Comparison of ENCODE assay signal across 30 cellular contexts in genomic region chr2:225353579-225354085, GRCh38. TPM values are rescaled to one million over a fixed set of nuclear protein-coding genes. Genes with fewer than 3 reads are reported as not detected.
"Had no signal": no experiment of that assay in that cellular context is flagged by ENCODE, and none has a peak within 500 bp of the region (broad histone marks: within the 10 kb centered on the region; RNA-seq: fewer than 3 reads in every experiment).

No MANE protein-coding gene starts in this region.

- H2AFZ ChIP-seq: neural progenitor cell, parathyroid adenoma had no signal

- H3K9me3 Mint-ChIP-seq: activated naive CD4-positive, alpha-beta T cell treated with anti-CD3 and anti-CD28 coated beads, Interleukin-2, amount 50 U/mL, for 24 hours; activated naive CD8-positive, alpha-beta T cell treated with anti-CD3 and anti-CD28 coated beads, Interleukin-2, amount 50 U/mL, for 24 hours; central memory CD8-positive, alpha-beta T cell had no signal

- H3K4me1 Mint-ChIP-seq: activated naive CD4-positive, alpha-beta T cell treated with anti-CD3 and anti-CD28 coated beads, Interleukin-2, amount 50 U/mL, for 24 hours; activated naive CD8-positive, alpha-beta T cell treated with anti-CD3 and anti-CD28 coated beads, Interleukin-2, amount 50 U/mL, for 24 hours; central memory CD8-positive, alpha-beta T cell had no signal

- H3K27me3 Mint-ChIP-seq: dendritic cell treated with granulocyte-macrophage colony-stimulating factor and Interleukin-4, amounts not matched to agents 40 ng/mL and 50 ng/mL, for 4 days had no signal

- H3K4me3 ChIP-seq: gastroesophageal sphincter, neural progenitor cell, tibial nerve had no signal

- H3K36me3 ChIP-seq: gastroesophageal sphincter, neural progenitor cell, tibial nerve had no signal

- H3K79me2 ChIP-seq: parathyroid adenoma had no signal

- ATAC-seq: activated naive CD8-positive, alpha-beta T cell treated with anti-CD3 and anti-CD28 coated beads, Interleukin-2, amount 50 U/mL, for 24 hours; gastroesophageal sphincter; left cardiac atrium; naive thymus-derived CD4-positive, alpha-beta T cell; right cardiac atrium had no signal

- H3K36me3 Mint-ChIP-seq: activated naive CD4-positive, alpha-beta T cell treated with anti-CD3 and anti-CD28 coated beads, Interleukin-2, amount 50 U/mL, for 24 hours; naive thymus-derived CD4-positive, alpha-beta T cell had no signal

- H3K9me3 ChIP-seq: tibial nerve had no signal

- H3K27ac Mint-ChIP-seq: activated naive CD4-positive, alpha-beta T cell treated with anti-CD3 and anti-CD28 coated beads, Interleukin-2, amount 50 U/mL, for 24 hours; activated naive CD8-positive, alpha-beta T cell treated with anti-CD3 and anti-CD28 coated beads, Interleukin-2, amount 50 U/mL, for 24 hours; dendritic cell treated with granulocyte-macrophage colony-stimulating factor and Interleukin-4, amounts not matched to agents 40 ng/mL and 50 ng/mL, for 4 days; naive thymus-derived CD4-positive, alpha-beta T cell had no signal

- H3K27me3 ChIP-seq: gastroesophageal sphincter, neural progenitor cell, tibial nerve had no signal

- H3K27ac ChIP-seq: gastroesophageal sphincter, neural progenitor cell, parathyroid adenoma, tibial nerve, VCaP had no signal

- H3K4me3 Mint-ChIP-seq: activated naive CD4-positive, alpha-beta T cell treated with anti-CD3 and anti-CD28 coated beads, Interleukin-2, amount 50 U/mL, for 24 hours; activated naive CD8-positive, alpha-beta T cell treated with anti-CD3 and anti-CD28 coated beads, Interleukin-2, amount 50 U/mL, for 24 hours; central memory CD8-positive, alpha-beta T cell; dendritic cell treated with granulocyte-macrophage colony-stimulating factor and Interleukin-4, amounts not matched to agents 40 ng/mL and 50 ng/mL, for 4 days; naive thymus-derived CD4-positive, alpha-beta T cell; neural progenitor cell had no signal

- H3K9ac ChIP-seq: neural progenitor cell, parathyroid adenoma had no signal

- H3K4me2 ChIP-seq: neural progenitor cell had no signal

- DNase-seq: activated CD4-positive, alpha-beta T cell treated with anti-CD3 and anti-CD28 coated beads for 48 hours; activated CD4-positive, alpha-beta T cell treated with anti-CD3 and anti-CD28 coated beads, Interleukin-2, amount 50 U/mL, for 48 hours; activated CD8-positive, alpha-beta memory T cell treated with anti-CD3 and anti-CD28 coated beads, Interleukin-2, amount 50 U/mL, for 4 hours; activated naive CD8-positive, alpha-beta T cell treated with anti-CD3 and anti-CD28 coated beads, Interleukin-2, amount 50 U/mL, for 24 hours; activated T-cell treated with anti-CD3 and anti-CD28 coated beads, Interleukin-2, amount 50 U/mL, for 1 hour; effector CD4-positive, alpha-beta T cell; hippocampal formation; left cardiac atrium; mammary epithelial cell; midbrain; naive thymus-derived CD4-positive, alpha-beta T cell; occipital lobe; right cardiac atrium; stimulated activated CD4-positive, alpha-beta T cell treated with anti-CD3 and anti-CD28 coated beads, Interleukin-2, amount 100 ng/mL, for 48 hours; stimulated activated naive CD4-positive, alpha-beta T cell treated with Interleukin-2 at 50 U/mL for 16 hours had no signal

- H3K4me1 ChIP-seq: gastroesophageal sphincter, neural progenitor cell, parathyroid adenoma, tibial nerve had no signal

RNA-seq across cellular contexts. Expression of gene NYAP2, which starts 45.9 kb away (rescaled TPM):
- total RNA-seq: activated CD8-positive, alpha-beta memory T cell treated with anti-CD3 and anti-CD28 coated beads for 36 hours; bronchial epithelial cell; epithelial cell of proximal tubule; fibroblast of villous mesenchyme; left cardiac atrium; liver; mammary epithelial cell; right cardiac atrium; T-helper 1 cell treated with Interleukin-12 subunit alpha and Interleukin-12 subunit beta and Interleukin-4 antibody, amounts not matched to agents 30 ng/mL and 1 ng/mL, for 36 hours had no signal
- polyA plus RNA-seq: keratinocyte; liver; mammary epithelial cell; naive thymus-derived CD4-positive, alpha-beta T cell; right cardiac atrium had no signal
